ENCODE assay signal across 22 cellular contexts in genomic region chr7:42359946-42360345, GRCh38.
DNase-seq lines count a peak whose midpoint lies in the region; ATAC-seq and TF ChIP-seq lines count a peak whose summit lies in the region.
"Had no signal": no experiment of that assay in that cellular context is flagged by ENCODE, and none has a peak within 500 bp of the region (broad histone marks: within the 10 kb centered on the region; RNA-seq: fewer than 3 reads in every experiment).

No MANE protein-coding gene starts in this region.

- TF ChIP-seq CTCF in fibroblast of mammary gland (conservative IDR thresholded peaks at IDR 0.05; ENCODE audit: control insufficient read depth, insufficient read depth, low read depth, low read length) = no peak

- ATAC-seq in HG03457 (IDR thresholded peaks at IDR 0.05; ENCODE audit: unreplicated experiment) (no peak), HG03378 (IDR thresholded peaks at IDR 0.05; ENCODE audit: unreplicated experiment) (no peak), GM21367 (IDR thresholded peaks at IDR 0.05; ENCODE audit: unreplicated experiment) (no peak), HG03175 (IDR thresholded peaks at IDR 0.05; ENCODE audit: unreplicated experiment) (no peak)

- peak; percentile 4 for DNase-seq in NOMO-1 treated with DMSO at 0.1 percent for 48 hours (lab: John Stamatoyannopoulos, UW; ENCODE audit: unreplicated experiment)
- no peak for DNase-seq in NOMO-1 treated with dmso at 0.1 percent for 144 hours (lab: John Stamatoyannopoulos, UW; ENCODE audit: unreplicated experiment)
- DNase-seq in M059J (ENCODE audit: low read depth) = peak; percentile 65
- DNase-seq in fibroblast of mammary gland (ENCODE audit: low read depth) = peak; percentile 55
- DNase-seq: ACHN; CD4-positive, alpha-beta T cell; H7; NCI-H1092; NCI-H1436 treated with DMSO at 0.1 percent for 48 hours; NCI-H187 treated with DMSO at 0.1 percent for 48 hours; NCI-H2171 treated with DMSO at 0.1 percent for 48 hours; NCI-H524 treated with DMSO at 0.1 percent for 48 hours; NCI-H774; PC-9; Right ventricle myocardium superior; RPMI8226 had no signal

- H3K4me3 ChIP-seq in fibroblast of mammary gland (ENCODE audit: control insufficient read depth, low read depth, low read length) = no peak overlapping the region
- H3K4me3 ChIP-seq: BLaER1 treated with 17β-estradiol and CSF1 and Interleukin-3, amounts not matched to agents 10 nM and 100 nM; PC-9; SJSA1 had no signal
